Comparison of ENCODE assay signal across 18 cellular contexts in genomic region chr2:85049236-85049635, GRCh38.
DNase-seq lines count a peak whose midpoint lies in the region; ATAC-seq and TF ChIP-seq lines count a peak whose summit lies in the region.
"Had no signal": no experiment of that assay in that cellular context is flagged by ENCODE, and none has a peak within 500 bp of the region (broad histone marks: within the 10 kb centered on the region; RNA-seq: fewer than 3 reads in every experiment).

No MANE protein-coding gene starts in this region.

- POLR2A ChIA-PET in WTC11 (lab: Charles Lee): no interaction called here

- H3K27ac Mint-ChIP-seq in activated T-cell treated with anti-CD3 and anti-CD28 coated beads, Interleukin-2, amount 50 U/mL, for 24 hours: peak overlapping the region; percentile 12
- H3K27ac Mint-ChIP-seq in WTC11: peak overlapping the region; percentile 71; the same call in 1 of the 2 replicates
- peak overlapping the region; percentile 57 for H3K27ac Mint-ChIP-seq in nephron progenitor cell
- H3K27ac Mint-ChIP-seq in effector memory CD8-positive, alpha-beta T cell: no peak overlapping the region

- H3K36me3 ChIP-seq in BE2C: peaks cover 3% of the 10 kb centered on the region

- no peaks in the 10 kb centered on the region for H3K9me3 Mint-ChIP-seq in activated T-cell treated with anti-CD3 and anti-CD28 coated beads, Interleukin-2, amount 50 U/mL, for 24 hours
- H3K9me3 Mint-ChIP-seq in WTC11 (no peaks in the 10 kb centered on the region), nephron progenitor cell (no peaks in the 10 kb centered on the region)
- no peaks in the 10 kb centered on the region for H3K9me3 Mint-ChIP-seq in effector memory CD8-positive, alpha-beta T cell
- H3K9me3 Mint-ChIP-seq: CD4-positive, CD25-positive, alpha-beta regulatory T cell; IgD-negative memory B cell had no signal

- no peak for ATAC-seq in WTC11
- no peak for ATAC-seq in effector memory CD8-positive, alpha-beta T cell (replicated peaks)

- H3K4me1 ChIP-seq in BE2C: peaks cover 3% of the 10 kb centered on the region

- no peak overlapping the region for H3K4me3 Mint-ChIP-seq in activated T-cell treated with anti-CD3 and anti-CD28 coated beads, Interleukin-2, amount 50 U/mL, for 24 hours
- H3K4me3 Mint-ChIP-seq in WTC11 (no peak overlapping the region), nephron progenitor cell (no peak overlapping the region)
- H3K4me3 Mint-ChIP-seq in effector memory CD8-positive, alpha-beta T cell: no peak overlapping the region
- H3K4me3 Mint-ChIP-seq: CD4-positive, CD25-positive, alpha-beta regulatory T cell; IgD-negative memory B cell had no signal

- CTCF ChIA-PET in WTC11 (lab: Charles Lee): interaction anchor here (1.0 to 1.4 kb wide), 2 partner anchors 123 to 251 kb away, joined by 4 to 5 read pairs; no protein-coding TSS in a partner anchor

- peaks cover 96% of the 10 kb centered on the region for H3K36me3 Mint-ChIP-seq in activated T-cell treated with anti-CD3 and anti-CD28 coated beads, Interleukin-2, amount 50 U/mL, for 24 hours (ENCODE audit: low read depth)
- H3K36me3 Mint-ChIP-seq in WTC11 (peaks cover 42% of the 10 kb centered on the region), nephron progenitor cell (ENCODE audit: low read depth) (peaks cover 65% of the 10 kb centered on the region)
- peaks cover 58% of the 10 kb centered on the region for H3K36me3 Mint-ChIP-seq in effector memory CD8-positive, alpha-beta T cell (ENCODE audit: insufficient read depth)

- no peak for DNase-seq in activated T-cell treated with anti-CD3 and anti-CD28 coated beads, Interleukin-2, amount 50 U/mL, for 24 hours
- no peak for DNase-seq in activated T-cell treated with anti-CD3 and anti-CD28 coated beads, Interleukin-2, amount 50 U/mL, for 48 hours
- DNase-seq in BE2C (peak; percentile 53), WTC11 (ENCODE audit: low spot score) (no peak), nephron progenitor cell (no peak), T-helper 9 cell (no peak)
- DNase-seq in effector memory CD8-positive, alpha-beta T cell: no peak
- DNase-seq: CD4-positive, CD25-positive, alpha-beta regulatory T cell; H7; NCI-H1105; NCI-H146; NCI-H2029 treated with DMSO at 0.1 percent for 48 hours; NCI-H345; NCI-H524; NCI-H774; NK-92 treated with Interleukin-12 subunit alpha and Interleukin-12 subunit beta, amount 100 ng/mL, for 24 hours; SIG-M5 had no signal

- H3K4me3 ChIP-seq in BE2C (ENCODE audit: low read depth, low read length): no peak overlapping the region

- H3K4me1 Mint-ChIP-seq in activated T-cell treated with anti-CD3 and anti-CD28 coated beads, Interleukin-2, amount 50 U/mL, for 24 hours (ENCODE audit: low read depth): peaks cover 14% of the 10 kb centered on the region
- peaks cover 14% of the 10 kb centered on the region for H3K4me1 Mint-ChIP-seq in WTC11
- H3K4me1 Mint-ChIP-seq in nephron progenitor cell: peaks cover 18% of the 10 kb centered on the region
- H3K4me1 Mint-ChIP-seq in effector memory CD8-positive, alpha-beta T cell (ENCODE audit: low read depth in 2 of 2): peaks cover 0 to 2% of the 10 kb centered on the region in 2 donors

- H3K27me3 Mint-ChIP-seq in activated T-cell treated with anti-CD3 and anti-CD28 coated beads, Interleukin-2, amount 50 U/mL, for 24 hours: no peaks in the 10 kb centered on the region
- no peaks in the 10 kb centered on the region for H3K27me3 Mint-ChIP-seq in WTC11 (ENCODE audit: low read depth)
- no peaks in the 10 kb centered on the region for H3K27me3 Mint-ChIP-seq in nephron progenitor cell (ENCODE audit: low read depth, poor library complexity)
- no peaks in the 10 kb centered on the region for H3K27me3 Mint-ChIP-seq in effector memory CD8-positive, alpha-beta T cell
- H3K27me3 Mint-ChIP-seq: CD4-positive, CD25-positive, alpha-beta regulatory T cell; IgD-negative memory B cell had no signal

- no peaks in the 10 kb centered on the region for H3K9me3 ChIP-seq in BE2C

- no peaks in the 10 kb centered on the region for H3K27me3 ChIP-seq in BE2C

- TF ChIP-seq CTCF in BE2C (IDR thresholded peaks at IDR 0.05; ENCODE audit: low read depth, low read length) (no peak), WTC11 (IDR thresholded peaks at IDR 0.05) (no peak), nephron progenitor cell (IDR thresholded peaks at IDR 0.05) (no peak)

TF ChIP-seq in WTC11, 78 proteins besides CTCF, POLR2A, EP300 and RAD21:
- no peak for TF ChIP-seq ZNF138 (CRISPR knock-in tag; conservative IDR thresholded peaks at IDR 0.05)
- TF ChIP-seq USF2 (CRISPR knock-in tag; IDR thresholded peaks at IDR 0.05): no peak
- no peak for TF ChIP-seq ZNF219 (CRISPR knock-in tag; IDR thresholded peaks at IDR 0.05; ENCODE audit: borderline replicate concordance)
- TF ChIP-seq TEAD4 (CRISPR knock-in tag; IDR thresholded peaks at IDR 0.05): no peak
- TF ChIP-seq ARID4B (CRISPR knock-in tag; IDR thresholded peaks at IDR 0.05; ENCODE audit: borderline replicate concordance): no peak
- no peak for TF ChIP-seq SMAD3 (CRISPR knock-in tag; IDR thresholded peaks at IDR 0.05; ENCODE audit: borderline replicate concordance)

Comparison
In these comparisons a context has a peak if more than half of its experiments do, and no peak if none do; other contexts are left out.
1. H3K27ac Mint-ChIP-seq: peak in activated T-cell treated with anti-CD3 and anti-CD28 coated beads, Interleukin-2, amount 50 U/mL, for 24 hours (single experiment), WTC11 (single experiment) and nephron progenitor cell (single experiment); none in effector memory CD8-positive, alpha-beta T cell (0 of 2).